Comparison of ENCODE assay signal across 8 cellular contexts in the genomic region with DNA sequence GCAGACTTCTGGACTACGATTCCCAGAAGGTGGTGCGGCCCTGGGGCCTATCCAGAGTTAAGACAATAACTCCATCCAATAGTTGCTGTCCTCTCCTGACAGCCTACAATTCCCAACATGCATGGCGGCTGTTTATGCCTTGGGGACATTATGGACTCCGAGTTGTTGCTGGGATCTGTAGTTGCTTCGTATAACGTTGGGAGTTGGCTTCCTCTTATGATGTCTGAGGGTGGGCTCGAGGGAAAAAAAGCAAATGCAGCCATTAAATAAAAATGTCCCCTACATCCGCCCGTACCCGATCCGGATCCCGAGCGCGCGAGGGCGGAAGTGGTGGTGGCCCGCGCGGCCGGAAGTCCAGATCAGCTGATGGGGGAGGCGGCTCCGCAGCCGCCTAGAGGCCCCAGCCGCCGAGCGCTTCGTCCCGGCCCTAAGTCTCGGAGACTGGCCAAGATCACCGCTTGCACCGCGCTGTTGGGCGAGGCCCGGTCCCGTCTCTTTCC.
DNase-seq lines count a peak whose midpoint lies in the region; ATAC-seq and TF ChIP-seq lines count a peak whose summit lies in the region.

ZSWIM8 (plus strand) TSS at position 386 of the 500 bp plus-strand sequence. CDS start 273 bp downstream, outside the sequence.

- DNase-seq in GM06990 (ENCODE audit: extremely low read depth, insufficient read length) = peak; percentile 91
- DNase-seq in NCI-H1092 (lab: John Stamatoyannopoulos, UW) = peak; percentile 77
- DNase-seq in germinal center (ENCODE audit: low spot score) = peak; percentile 93
- DNase-seq in non-pigmented ciliary epithelial cell (ENCODE audit: low read depth) = peak; percentile 79
- DNase-seq in superior temporal gyrus (ENCODE audit: extremely low spot score) = peak; percentile 99

- H3K27me3 ChIP-seq in GM06990 (replicated peaks; ENCODE audit: control insufficient read depth, insufficient read depth, low read length) = no peaks in the 10 kb centered on the region

- H3K9me3 Mint-ChIP-seq in activated naive CD4-positive, alpha-beta T cell treated with anti-CD3 and anti-CD28 coated beads, Interleukin-2, amount 50 U/mL, for 24 hours = no peaks in the 10 kb centered on the region

- H3K27me3 Mint-ChIP-seq in activated naive CD4-positive, alpha-beta T cell treated with anti-CD3 and anti-CD28 coated beads, Interleukin-2, amount 50 U/mL, for 24 hours = no peaks in the 10 kb centered on the region

- no peak for TF ChIP-seq CTCF in GM06990 (IDR thresholded peaks at IDR 0.05; ENCODE audit: insufficient read depth, low read length, poor library complexity, severe bottlenecking)

- peak within 1 kb of the TSS; percentile 97 for H3K4me3 Mint-ChIP-seq in activated naive CD4-positive, alpha-beta T cell treated with anti-CD3 and anti-CD28 coated beads, Interleukin-2, amount 50 U/mL, for 24 hours

- peaks cover 13% of the 10 kb centered on the region for H3K36me3 ChIP-seq in GM06990 (ENCODE audit: control insufficient read depth, insufficient read depth, low read length)

- peaks cover 48% of the 10 kb centered on the region for H3K4me1 Mint-ChIP-seq in activated naive CD4-positive, alpha-beta T cell treated with anti-CD3 and anti-CD28 coated beads, Interleukin-2, amount 50 U/mL, for 24 hours

- peak; percentile 72 for ATAC-seq in HG02588 (IDR thresholded peaks at IDR 0.05; ENCODE audit: unreplicated experiment)
- peak; percentile 94 for ATAC-seq in SK-N-SH treated with all-trans-retinoic acid at 6 μM for 48 hours

- H3K36me3 Mint-ChIP-seq in activated naive CD4-positive, alpha-beta T cell treated with anti-CD3 and anti-CD28 coated beads, Interleukin-2, amount 50 U/mL, for 24 hours = peaks cover 12% of the 10 kb centered on the region

- H3K4me3 ChIP-seq in GM06990 (replicated peaks; ENCODE audit: low read depth, low read length) = peak within 1 kb of the TSS; percentile 92

- H3K27ac Mint-ChIP-seq in activated naive CD4-positive, alpha-beta T cell treated with anti-CD3 and anti-CD28 coated beads, Interleukin-2, amount 50 U/mL, for 24 hours = peak within 1 kb of the TSS; percentile 95

TF ChIP-seq in SK-N-SH treated with all-trans-retinoic acid at 6 μM for 48 hours, 23 proteins besides CTCF, POLR2A, EP300 and RAD21:
- TF ChIP-seq, protein P1, sequence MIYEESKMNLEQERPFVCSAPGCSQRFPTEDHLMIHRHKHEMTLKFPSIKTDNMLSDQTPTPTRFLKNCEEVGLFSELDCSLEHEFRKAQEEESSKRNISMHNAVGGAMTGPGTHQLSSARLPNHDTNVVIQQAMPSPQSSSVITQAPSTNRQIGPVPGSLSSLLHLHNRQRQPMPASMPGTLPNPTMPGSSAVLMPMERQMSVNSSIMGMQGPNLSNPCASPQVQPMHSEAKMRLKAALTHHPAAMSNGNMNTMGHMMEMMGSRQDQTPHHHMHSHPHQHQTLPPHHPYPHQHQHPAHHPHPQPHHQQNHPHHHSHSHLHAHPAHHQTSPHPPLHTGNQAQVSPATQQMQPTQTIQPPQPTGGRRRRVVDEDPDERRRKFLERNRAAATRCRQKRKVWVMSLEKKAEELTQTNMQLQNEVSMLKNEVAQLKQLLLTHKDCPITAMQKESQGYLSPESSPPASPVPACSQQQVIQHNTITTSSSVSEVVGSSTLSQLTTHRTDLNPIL (CRISPR knock-in tag; IDR thresholded peaks at IDR 0.05; ENCODE audit: low read depth) = no peak
- no peak for TF ChIP-seq ESRRG (CRISPR knock-in tag; IDR thresholded peaks at IDR 0.05)
- TF ChIP-seq SNAI2 (CRISPR knock-in tag; IDR thresholded peaks at IDR 0.05) = no peak
- TF ChIP-seq TSHZ2 (CRISPR knock-in tag; IDR thresholded peaks at IDR 0.05) = no peak
- TF ChIP-seq ZNF8 (CRISPR knock-in tag; IDR thresholded peaks at IDR 0.05) = no peak
- TF ChIP-seq ZC3H10 (CRISPR knock-in tag; IDR thresholded peaks at IDR 0.05) = no peak
- TF ChIP-seq TCF4 (CRISPR knock-in tag; IDR thresholded peaks at IDR 0.05; ENCODE audit: borderline replicate concordance) = no peak
- TF ChIP-seq OSR1 (CRISPR knock-in tag; IDR thresholded peaks at IDR 0.05) = no peak
- no peak for TF ChIP-seq GLIS3 (CRISPR knock-in tag; IDR thresholded peaks at IDR 0.05)
- TF ChIP-seq ZNF565 (CRISPR knock-in tag; conservative IDR thresholded peaks at IDR 0.05; ENCODE audit: low read depth) = no peak
TF ChIP-seq in SK-N-SH treated with all-trans-retinoic acid at 6 μM for 48 hours: peak in this region for 0.

Comparison
In these comparisons a context has a peak if more than half of its experiments do, and no peak if none do; other contexts are left out.
1. Peak in every context shown above with its lines: DNase-seq, ATAC-seq and H3K4me3 ChIP-seq.